Comparison of ENCODE assay signal across 14 cellular contexts in the genomic region with DNA sequence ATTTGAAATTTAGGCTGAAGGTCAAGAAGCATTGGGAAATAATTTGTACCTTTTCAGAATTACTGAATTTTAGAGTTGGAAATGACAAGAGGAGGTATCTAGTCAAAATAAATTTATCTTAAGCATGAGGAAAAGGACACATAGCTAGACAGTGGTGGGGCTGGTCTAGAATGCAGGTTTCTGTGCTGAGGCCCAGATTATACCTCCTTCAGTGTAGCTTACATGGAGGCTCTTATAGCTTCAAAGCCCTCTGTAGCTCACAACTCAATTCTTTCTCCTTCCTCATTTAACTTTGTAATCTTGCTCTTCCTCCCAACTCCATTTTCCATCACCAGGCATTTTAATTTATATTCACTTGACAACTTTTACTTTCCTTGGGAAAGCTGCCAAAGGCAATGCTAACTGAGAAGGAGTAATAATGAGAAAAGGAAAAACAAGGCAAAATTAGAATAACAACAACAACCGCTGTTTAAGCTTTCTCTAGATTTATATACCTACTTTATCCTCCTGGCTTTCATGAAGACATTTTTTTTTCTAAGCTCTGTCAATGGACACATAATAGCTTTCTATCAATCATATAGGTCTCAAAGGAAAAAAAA. TPM values are rescaled to one million over a fixed set of nuclear protein-coding genes. Genes with fewer than 3 reads are reported as not detected.
DNase-seq lines count a peak whose midpoint lies in the region; ATAC-seq, FAIRE-seq and TF ChIP-seq lines count a peak whose summit lies in the region.
"Had no signal": no experiment of that assay in that cellular context is flagged by ENCODE, and none has a peak within 500 bp of the region (broad histone marks: within the 10 kb centered on the region; RNA-seq: fewer than 3 reads in every experiment).

No MANE protein-coding gene starts in this region.

- H3K4me3 ChIP-seq in A673 (ENCODE audit: low read depth, low read length, poor library complexity, severe bottlenecking) (no peak overlapping the region), HUES48 (ENCODE audit: low read depth, low read length) (no peak overlapping the region), H1 (ENCODE audit: extremely low read depth in 1 of 4, insufficient read depth in 2 of 4, low read depth in 3 of 4, low read length in 4 of 4) (no peak overlapping the region), testis (no peak overlapping the region)
- H3K4me3 ChIP-seq: BLaER1 had no signal

- no peaks in the 10 kb centered on the region for H3K79me2 ChIP-seq in H1 (ENCODE audit: control insufficient read depth in 1 of 2, insufficient read depth in 2 of 2, low read length in 2 of 2)

- 27% methylated on average over 1 of the region's 1 CpG; no CpG with 5 or more reads in 1 of the 2 experiments for WGBS in H1 (ENCODE audit: extremely low coverage in 1 of 2, insufficient coverage in 1 of 2, insufficient read length in 1 of 2, insufficient replicate concordance in 2 of 2, low coverage in 1 of 2, low lambda C conversion rate in 2 of 2, missing lambda C conversion rate in 1 of 2), 2 experiments
- 83 to 88% methylated on average over 1 of the region's 1 CpG for WGBS in testis, 2 donors

- H3K18ac ChIP-seq in H1 (ENCODE audit: extremely low read depth, low read length) = no peak overlapping the region

- intact Hi-C loops in A673 (cut with micrococcal nuclease; ENCODE audit: unreplicated experiment) (loop anchor here (2.0 to 10.0 kb wide), 2 partner anchors 273 to 649 kb away; no protein-coding TSS in a partner anchor), testis (cut with DNase I; ENCODE audit: low total_unique reads) (no loop called here)

- TF ChIP-seq RAD21 in H1 (IDR thresholded peaks at IDR 0.05 in 1 of 2, conservative IDR thresholded peaks at IDR 0.05 in 1 of 2; ENCODE audit: low read depth in 2 of 2, low read length in 2 of 2) = no peak

- H4K20me1 ChIP-seq in H1 (replicated peaks in 1 of 2; ENCODE audit: control insufficient read depth in 1 of 2, insufficient read depth in 2 of 2, low read length in 2 of 2) = no peaks in the 10 kb centered on the region
- H4K20me1 ChIP-seq: BLaER1 had no signal

- H4K5ac ChIP-seq in H1 (ENCODE audit: insufficient read length, low read depth, low read length) = no peak overlapping the region

- H2AK5ac ChIP-seq in H1 (ENCODE audit: low read depth, low read length) = no peak overlapping the region

- H3K27me3 ChIP-seq in A673 (replicated peaks; ENCODE audit: insufficient read depth, low read depth, low read length, poor library complexity) (no peaks in the 10 kb centered on the region), HUES48 (ENCODE audit: control insufficient read depth, insufficient read depth, low read length) (no peaks in the 10 kb centered on the region), H1 (replicated peaks in 1 of 4; ENCODE audit: control insufficient read depth in 3 of 4, extremely low read depth in 1 of 4, insufficient read depth in 3 of 4, low read length in 3 of 4) (peaks cover 0 to 1% (median 0%) of the 10 kb centered on the region in 4 experiments; a peak in 1 of 7 replicates), testis (no peaks in the 10 kb centered on the region)
- H3K27me3 ChIP-seq: BLaER1 had no signal

- TF ChIP-seq CTCF in A673 (conservative IDR thresholded peaks at IDR 0.05; ENCODE audit: low read depth, low read length) = no peak
- no peak for TF ChIP-seq CTCF in H1 (IDR thresholded peaks at IDR 0.05; ENCODE audit: control extremely low read depth in 1 of 3, insufficient read depth in 1 of 3, low read depth in 1 of 3, low read length in 3 of 3)
- no peak for TF ChIP-seq CTCF in mesothelial cell of epicardium (IDR thresholded peaks at IDR 0.05; ENCODE audit: unreplicated experiment)
- no peak for TF ChIP-seq CTCF in testis (IDR thresholded peaks at IDR 0.05)

- H3K4me2 ChIP-seq in H1 (ENCODE audit: insufficient read depth in 1 of 2, low read depth in 2 of 2, low read length in 2 of 2) = no peak overlapping the region; a peak in 1 of 4 replicates
- H3K4me2 ChIP-seq: BLaER1 had no signal

- peaks cover 16% of the 10 kb centered on the region for H3K4me1 ChIP-seq in A673 (ENCODE audit: insufficient read depth, low read length, poor library complexity, severe bottlenecking)
- peaks cover 17% of the 10 kb centered on the region for H3K4me1 ChIP-seq in HUES48 (ENCODE audit: control insufficient read depth, insufficient read depth, low read length)
- peaks cover 0 to 2% (median 1%) of the 10 kb centered on the region in 4 experiments; a peak in 2 of 7 replicates for H3K4me1 ChIP-seq in H1 (replicated peaks in 1 of 4; ENCODE audit: control insufficient read depth in 3 of 4, insufficient read depth in 4 of 4, low read length in 3 of 4)
- H3K4me1 ChIP-seq in testis = no peaks in the 10 kb centered on the region
- H3K4me1 ChIP-seq: BLaER1 had no signal

- H2BK120ac ChIP-seq in H1 (replicated peaks; ENCODE audit: low read depth, low read length) = no peak overlapping the region

- peaks cover 15% of the 10 kb centered on the region for H3K4me1 Mint-ChIP-seq in mesothelial cell of epicardium
- no peaks in the 10 kb centered on the region for H3K4me1 Mint-ChIP-seq in stimulated activated naive CD8-positive, alpha-beta T cell treated with anti-CD3 and anti-CD28 coated beads, Interleukin-15, amount 100 ng/mL, for 72 hours

- DNase-seq in A673 (ENCODE audit: low spot score) (no peak), H1 (ENCODE audit: low read depth in 1 of 2, low spot score in 2 of 2) (no peak), mesothelial cell of epicardium (ENCODE audit: low spot score in 2 of 2, unreplicated experiment in 2 of 2) (no peak), testis (no peak), NCI-H128 (lab: John Stamatoyannopoulos, UW; ENCODE audit: unreplicated experiment) (no peak), DMS53 (lab: John Stamatoyannopoulos, UW) (no peak)
- DNase-seq in stimulated activated naive CD8-positive, alpha-beta T cell treated with anti-CD3 and anti-CD28 coated beads, Interleukin-15, amount 100 ng/mL, for 72 hours = no peak
- DNase-seq: AML-193, H7, HFFc6 had no signal

- no peak overlapping the region for H2BK12ac ChIP-seq in H1 (ENCODE audit: low read depth, low read length)

- no TSS peak for BruUV-seq in A673 (replicated peaks; lab: Mats Ljungman, UMichigan)

- no peak overlapping the region for H4K8ac ChIP-seq in H1 (ENCODE audit: extremely low read depth, insufficient read depth, low read length)

- H3K23ac ChIP-seq in H1 (ENCODE audit: insufficient read length) = no peak overlapping the region

- H3K9ac ChIP-seq in HUES48 (ENCODE audit: low read depth, low read length) (no peak overlapping the region), H1 (replicated peaks in 1 of 4; ENCODE audit: extremely low read depth in 1 of 4, low read depth in 3 of 4, low read length in 3 of 4) (no peak overlapping the region)
- H3K9ac ChIP-seq: BLaER1 had no signal

- H2AFZ ChIP-seq in H1 (ENCODE audit: low read length) = no peak overlapping the region

- no peak overlapping the region for H2BK15ac ChIP-seq in H1 (ENCODE audit: low read length)

- H3K79me1 ChIP-seq in H1 (ENCODE audit: low read depth, low read length) = no peaks in the 10 kb centered on the region

- H3K4ac ChIP-seq in H1 (replicated peaks; ENCODE audit: insufficient read length, low read depth, low read length) = no peak overlapping the region

- no peak for FAIRE-seq in H1 (lab: Jason Lieb, UNC)
- FAIRE-seq: HepG2 had no signal

- no peaks in the 10 kb centered on the region for H3K23me2 ChIP-seq in H1 (ENCODE audit: low read depth, low read length)

- no peaks in the 10 kb centered on the region for H3K27me3 Mint-ChIP-seq in mesothelial cell of epicardium (ENCODE audit: low read depth)
- no peaks in the 10 kb centered on the region for H3K27me3 Mint-ChIP-seq in stimulated activated naive CD8-positive, alpha-beta T cell treated with anti-CD3 and anti-CD28 coated beads, Interleukin-15, amount 100 ng/mL, for 72 hours

- POLR2A ChIA-PET in A673 (lab: Charles Lee; ENCODE audit: low non-redundant PET) = interaction anchor here (0.6 kb wide), 1 partner anchor 463 kb away, joined by 7 read pairs; no protein-coding TSS in a partner anchor
- POLR2A ChIA-PET in H1 (lab: Charles Lee; ENCODE audit: partially characterized antibody) = interaction anchor here (0.7 kb wide), 1 partner anchor 125 kb away, joined by 4 read pairs; no protein-coding TSS in a partner anchor

- no peak overlapping the region for H2BK5ac ChIP-seq in H1 (ENCODE audit: low read depth, low read length)

- no peak overlapping the region for H4K91ac ChIP-seq in H1 (replicated peaks; ENCODE audit: insufficient read length, low read length)

- H2BK20ac ChIP-seq in H1 (ENCODE audit: low read length) = no peak overlapping the region

- no peak for ATAC-seq in stimulated activated naive CD8-positive, alpha-beta T cell treated with anti-CD3 and anti-CD28 coated beads, Interleukin-15, amount 100 ng/mL, for 72 hours
- ATAC-seq: HepG2 had no signal

- TF ChIP-seq POLR2A in H1 (IDR thresholded peaks at IDR 0.05; ENCODE audit: control extremely low read depth in 1 of 2, low read depth in 2 of 2, low read length in 2 of 2) (no peak), testis (IDR thresholded peaks at IDR 0.05) (no peak)

- H3K27ac Mint-ChIP-seq in mesothelial cell of epicardium = peak overlapping the region; percentile 11
- no peak overlapping the region for H3K27ac Mint-ChIP-seq in stimulated activated naive CD8-positive, alpha-beta T cell treated with anti-CD3 and anti-CD28 coated beads, Interleukin-15, amount 100 ng/mL, for 72 hours
- H3K27ac Mint-ChIP-seq: HFFc6 had no signal

- CTCF ChIA-PET in A673 (lab: Charles Lee) (interaction anchor here (0.6 to 3.2 kb wide), 4 partner anchors 123 to 274 kb away, joined by 3 to 17 read pairs (median 5); partner anchors contain the start of gene RTN4), H1 (lab: Charles Lee; ENCODE audit: partially characterized antibody) (interaction anchor here (0.6 to 3.3 kb wide), 14 partner anchors 8 to 416 kb away, joined by 3 to 31 read pairs (median 5); partner anchors contain the start of gene RTN4)

- no peak for TF ChIP-seq EP300 in H1 (IDR thresholded peaks at IDR 0.05; ENCODE audit: borderline replicate concordance in 1 of 2, low read depth in 2 of 2, low read length in 2 of 2)

- no peak overlapping the region for H3K14ac ChIP-seq in H1 (ENCODE audit: insufficient read length)

- H3K56ac ChIP-seq in H1 (replicated peaks; ENCODE audit: insufficient read length, low read depth, low read length) = peak overlapping the region; percentile 3

- H3K27ac ChIP-seq in A673 (ENCODE audit: low read depth, low read length, poor library complexity, severe bottlenecking) (peak overlapping the region; percentile 27), HUES48 (ENCODE audit: low read depth, low read length) (peak overlapping the region; percentile 56), H1 (ENCODE audit: low read depth, low read length) (no peak overlapping the region), testis (no peak overlapping the region)
- H3K27ac ChIP-seq: 22Rv1, BLaER1 had no signal

- H3K9me3 ChIP-seq in A673 (ENCODE audit: low read depth, low read length, poor library complexity, severe bottlenecking) = no peaks in the 10 kb centered on the region
- no peaks in the 10 kb centered on the region for H3K9me3 ChIP-seq in HUES48 (ENCODE audit: control insufficient read depth, insufficient read depth, low read length)
- H3K9me3 ChIP-seq in H1 (ENCODE audit: insufficient read depth in 2 of 2, low read depth in 1 of 2, low read length in 1 of 2) = no peaks in the 10 kb centered on the region
- H3K9me3 ChIP-seq in testis = no peaks in the 10 kb centered on the region
- H3K9me3 ChIP-seq: BLaER1 had no signal

- H3K36me3 Mint-ChIP-seq in mesothelial cell of epicardium = peaks cover 2% of the 10 kb centered on the region

- H3K9me3 Mint-ChIP-seq in mesothelial cell of epicardium = no peaks in the 10 kb centered on the region
- no peaks in the 10 kb centered on the region for H3K9me3 Mint-ChIP-seq in stimulated activated naive CD8-positive, alpha-beta T cell treated with anti-CD3 and anti-CD28 coated beads, Interleukin-15, amount 100 ng/mL, for 72 hours
- H3K9me3 Mint-ChIP-seq: HFFc6 had no signal

- H3K36me3 ChIP-seq in A673 (ENCODE audit: insufficient read depth, low read length, poor library complexity, severe bottlenecking) (no peaks in the 10 kb centered on the region), HUES48 (ENCODE audit: control insufficient read depth, insufficient read depth, low read length) (no peaks in the 10 kb centered on the region), H1 (ENCODE audit: control insufficient read depth in 2 of 4, insufficient read depth in 4 of 4, low read length in 3 of 4) (no peaks in the 10 kb centered on the region), testis (ENCODE audit: low read depth, missing control alignments) (no peaks in the 10 kb centered on the region)
- H3K36me3 ChIP-seq: BLaER1 had no signal

- no peak overlapping the region for H3K4me3 Mint-ChIP-seq in mesothelial cell of epicardium
- no peak overlapping the region for H3K4me3 Mint-ChIP-seq in stimulated activated naive CD8-positive, alpha-beta T cell treated with anti-CD3 and anti-CD28 coated beads, Interleukin-15, amount 100 ng/mL, for 72 hours
- H3K4me3 Mint-ChIP-seq: HFFc6 had no signal

RNA-seq across cellular contexts. Expression of gene CLHC1, which starts 58.6 kb away (rescaled TPM):
- total RNA-seq in A673 (2021) (9.1 and 10.8 TPM in 2 replicates), mesothelial cell of epicardium (38.0 to 46.7 TPM (median 40.5 TPM) in 3 replicates), testis (10 to 100 TPM in 1 of 2 donors, 1 to 10 TPM in 1; 7.9 to 14.6 TPM)
- 7.2 and 10.8 TPM in 2 replicates for total RNA-seq in H1 (2021; fragmentation: NEBNext Ultra II Directional; extraction: Animal tissue kit (Norgen Biotek cat#: 25700))
- polyA plus RNA-seq in H1 (2011; rRNA removed) (2.3 and 2.6 TPM in 2 replicates), testis (ENCODE audit: insufficient read depth, low read depth, low replicate concordance) (21.2 TPM)
- 4.0 TPM for polyA plus RNA-seq in H1 (2011; cell fraction: cytosol; rRNA removed)
- 3.5 TPM for polyA plus RNA-seq in H1 (2011; cell fraction: nucleus; rRNA removed)
- 2.5 to 5.1 TPM (median 4.6 TPM) in 4 replicates for polyA plus RNA-seq in H1 (2012, experiment 1 of 2)
- 1.2 TPM for polyA plus RNA-seq in H1 (2012, experiment 2 of 2)
- polyA plus RNA-seq in H1 (2013, experiment 1 of 2) = 5.7 TPM
- 5.9 TPM for polyA plus RNA-seq in H1 (2013, experiment 2 of 2)
- polyA minus RNA-seq in H1 (2011; rRNA and poly(A)+ RNA removed) = 3.7 and 7.6 TPM in 2 replicates
- polyA minus RNA-seq in H1 (2011; cell fraction: cytosol; rRNA and poly(A)+ RNA removed) = 1.8 TPM
- polyA minus RNA-seq in H1 (2011; cell fraction: nucleus; rRNA and poly(A)+ RNA removed) = 8.0 TPM

RNA-seq across cellular contexts. Expression of gene RPS27A, which starts 59.0 kb away (rescaled TPM):
- total RNA-seq in A673 (2021) (876 and 928 TPM in 2 replicates), mesothelial cell of epicardium (795 to 840 TPM (median 827 TPM) in 3 replicates), testis (100 to 1,000 TPM; 371 to 618 TPM)
- 1,427 and 1,431 TPM in 2 replicates for total RNA-seq in H1 (2021; fragmentation: NEBNext Ultra II Directional; extraction: Animal tissue kit (Norgen Biotek cat#: 25700))
- polyA plus RNA-seq in H1 (2011; rRNA removed) (908 and 1,682 TPM in 2 replicates), testis (ENCODE audit: insufficient read depth, low read depth, low replicate concordance) (857 TPM)
- 2,269 TPM for polyA plus RNA-seq in H1 (2011; cell fraction: cytosol; rRNA removed)
- 399 TPM for polyA plus RNA-seq in H1 (2011; cell fraction: nucleus; rRNA removed)
- 2,493 to 4,042 TPM (median 2,787 TPM) in 4 replicates for polyA plus RNA-seq in H1 (2012, experiment 1 of 2)
- 1,587 TPM for polyA plus RNA-seq in H1 (2012, experiment 2 of 2)
- 2,465 TPM for polyA plus RNA-seq in H1 (2013, experiment 1 of 2)
- 2,434 TPM for polyA plus RNA-seq in H1 (2013, experiment 2 of 2)
- 305 and 345 TPM in 2 replicates for polyA minus RNA-seq in H1 (2011; rRNA and poly(A)+ RNA removed)
- polyA minus RNA-seq in H1 (2011; cell fraction: cytosol; rRNA and poly(A)+ RNA removed) = 540 TPM
- polyA minus RNA-seq in H1 (2011; cell fraction: nucleus; rRNA and poly(A)+ RNA removed) = 375 TPM

Comparison
In these comparisons a context has a peak if more than half of its experiments do, and no peak if none do; other contexts are left out.
1. H3K27ac ChIP-seq: peak in A673 (single experiment) and HUES48 (single experiment); none in H1 (single experiment) and testis (0 of 2).